Comparison of ENCODE assay signal across 1 cellular context in genomic region chr17:38419508-38419981, GRCh38.
TF ChIP-seq lines count a peak whose summit lies in the region.

No MANE protein-coding gene starts in this region.

TF ChIP-seq in HepG2, 621 proteins besides CTCF, POLR2A, EP300 and RAD21:
- TF ChIP-seq SPEN (CRISPR knock-in tag; IDR thresholded peaks at IDR 0.05; ENCODE audit: low read depth) (no peak), MAZ (IDR thresholded peaks at IDR 0.05; ENCODE audit: borderline replicate concordance, low read depth, low read length) (no peak), MAZ (CRISPR knock-in tag; IDR thresholded peaks at IDR 0.05; ENCODE audit: low read depth) (0 out of 2 replicates have a peak, but pooled peaks have one; percentile 1)
